In genomic region chrX:132480581-132481203, GRCh38 we compare ENCODE assay signal across 8 cellular contexts. TPM values are rescaled to one million over a fixed set of nuclear protein-coding genes. Genes with fewer than 3 reads are reported as not detected.
A peak's percentile ranks its signal among the peaks of the same experiment; 100 is the strongest.
DNase-seq lines count a peak whose midpoint lies in the region; ATAC-seq and TF ChIP-seq lines count a peak whose summit lies in the region.

No MANE protein-coding gene starts in this region.

- H2AFZ ChIP-seq in fibroblast of lung (ENCODE audit: low read length): peak overlapping the region; percentile 62

- no peaks in the 10 kb centered on the region for H3K79me2 ChIP-seq in fibroblast of lung (ENCODE audit: control insufficient read depth, insufficient read depth, low read length)

- H3K27me3 ChIP-seq in fibroblast of lung (ENCODE audit: control insufficient read depth, insufficient read depth, low read length): no peaks in the 10 kb centered on the region

- peaks cover 2% of the 10 kb centered on the region for H3K36me3 Mint-ChIP-seq in activated T-cell treated with anti-CD3 and anti-CD28 coated beads, Interleukin-2, amount 50 U/mL, for 24 hours (ENCODE audit: low read depth)
- no peaks in the 10 kb centered on the region for H3K36me3 Mint-ChIP-seq in progenitor cell of endocrine pancreas (ENCODE audit: insufficient read depth)

- H3K4me2 ChIP-seq in fibroblast of lung (ENCODE audit: extremely low read depth, insufficient read depth, low read length): peak overlapping the region; percentile 81

- H3K9me3 Mint-ChIP-seq in activated T-cell treated with anti-CD3 and anti-CD28 coated beads, Interleukin-2, amount 50 U/mL, for 24 hours: no peaks in the 10 kb centered on the region
- no peaks in the 10 kb centered on the region for H3K9me3 Mint-ChIP-seq in progenitor cell of endocrine pancreas (ENCODE audit: low read depth)

- H4K20me1 ChIP-seq in fibroblast of lung (ENCODE audit: control insufficient read depth, extremely low read depth, insufficient read depth, low read length): no peaks in the 10 kb centered on the region

- H3K4me3 Mint-ChIP-seq in activated T-cell treated with anti-CD3 and anti-CD28 coated beads, Interleukin-2, amount 50 U/mL, for 24 hours: peak overlapping the region; percentile 74
- H3K4me3 Mint-ChIP-seq in progenitor cell of endocrine pancreas (ENCODE audit: low read depth): no peak overlapping the region

- peak overlapping the region; percentile 67 for H3K27ac ChIP-seq in fibroblast of lung (ENCODE audit: insufficient read depth, low read length)

- H3K4me1 Mint-ChIP-seq in activated T-cell treated with anti-CD3 and anti-CD28 coated beads, Interleukin-2, amount 50 U/mL, for 24 hours (ENCODE audit: low read depth): peaks cover 50% of the 10 kb centered on the region
- H3K4me1 Mint-ChIP-seq in progenitor cell of endocrine pancreas (ENCODE audit: low read depth): peaks cover 34% of the 10 kb centered on the region

- no peak for TF ChIP-seq CTCF in fibroblast of lung (conservative IDR thresholded peaks at IDR 0.05 in 1 of 2, IDR thresholded peaks at IDR 0.05 in 1 of 2; ENCODE audit: low read depth in 1 of 2, low read length in 2 of 2)
- no peak for TF ChIP-seq CTCF in progenitor cell of endocrine pancreas (IDR thresholded peaks at IDR 0.05; ENCODE audit: unreplicated experiment)

- peak; percentile 35 for DNase-seq in AG20443 (ENCODE audit: low spot score)
- DNase-seq in NCI-H2196 treated with DMSO at 0.1 percent for 48 hours (lab: John Stamatoyannopoulos, UW; ENCODE audit: unreplicated experiment): peak; percentile 47
- DNase-seq in activated T-cell treated with anti-CD3 and anti-CD28 coated beads, Interleukin-2, amount 50 U/mL, for 24 hours: peak; percentile 43
- peak; percentile 17 to 87 for DNase-seq in fibroblast of lung (ENCODE audit: low read depth in 2 of 2)
- no peak for DNase-seq in progenitor cell of endocrine pancreas (ENCODE audit: low spot score, unreplicated experiment)
- DNase-seq in NCI-H1436 (lab: John Stamatoyannopoulos, UW): no peak

- no peaks in the 10 kb centered on the region for H3K4me1 ChIP-seq in fibroblast of lung (ENCODE audit: control insufficient read depth, extremely low read depth, insufficient read depth, low read length)

- H3K27me3 Mint-ChIP-seq in activated T-cell treated with anti-CD3 and anti-CD28 coated beads, Interleukin-2, amount 50 U/mL, for 24 hours: peaks cover 17% of the 10 kb centered on the region
- no peaks in the 10 kb centered on the region for H3K27me3 Mint-ChIP-seq in progenitor cell of endocrine pancreas

- no peaks in the 10 kb centered on the region for H3K36me3 ChIP-seq in fibroblast of lung (ENCODE audit: control insufficient read depth, insufficient read depth, low read length)

- ATAC-seq in GM18858 (IDR thresholded peaks at IDR 0.05; ENCODE audit: unreplicated experiment): peak; percentile 83
- ATAC-seq in HG02981 (IDR thresholded peaks at IDR 0.05; ENCODE audit: unreplicated experiment): peak; percentile 87

- H3K9ac ChIP-seq in fibroblast of lung (ENCODE audit: insufficient read depth, low read length): no peak overlapping the region

- H3K27ac Mint-ChIP-seq in activated T-cell treated with anti-CD3 and anti-CD28 coated beads, Interleukin-2, amount 50 U/mL, for 24 hours: peak overlapping the region; percentile 94
- H3K27ac Mint-ChIP-seq in progenitor cell of endocrine pancreas: peak overlapping the region; percentile 65

- no peaks in the 10 kb centered on the region for H3K9me3 ChIP-seq in fibroblast of lung (ENCODE audit: control insufficient read depth, insufficient read depth, low read depth, low read length)

- peak overlapping the region; percentile 18 to 40 (median 31) for H3K4me3 ChIP-seq in fibroblast of lung (replicated peaks in 1 of 4; ENCODE audit: control extremely low read depth in 1 of 4, insufficient read depth in 1 of 4, low read depth in 3 of 4, low read length in 4 of 4)

RNA-seq across cellular contexts. Expression of gene MBNL3, which starts 8.1 kb away (rescaled TPM):
- total RNA-seq in fibroblast of lung: 2.8 and 4.5 TPM in 2 replicates
- 2.6 and 5.6 TPM in 2 replicates for polyA plus RNA-seq in fibroblast of lung
- polyA plus RNA-seq in fibroblast of lung (2012): 1.6 and 2.2 TPM in 2 replicates
- 4.1 and 9.3 TPM in 2 replicates for polyA minus RNA-seq in fibroblast of lung (ENCODE audit: low replicate concordance)
- 8.2 and 9.7 TPM in 2 replicates for total RNA-seq in progenitor cell of endocrine pancreas

Comparison
In these comparisons a context has a peak if more than half of its experiments do, and no peak if none do; other contexts are left out.
1. DNase-seq: peak in AG20443 (single experiment), NCI-H2196 treated with DMSO at 0.1 percent for 48 hours (single experiment), activated T-cell treated with anti-CD3 and anti-CD28 coated beads, Interleukin-2, amount 50 U/mL, for 24 hours (single experiment) and fibroblast of lung (2 of 2); none in progenitor cell of endocrine pancreas (single experiment) and NCI-H1436 (single experiment).